Comparison of ENCODE assay signal across 20 cellular contexts in genomic region chr3:145953316-145953715, GRCh38.
A peak's percentile ranks its signal among the peaks of the same experiment; 100 is the strongest.
DNase-seq lines count a peak whose midpoint lies in the region; ATAC-seq, FAIRE-seq and TF ChIP-seq lines count a peak whose summit lies in the region.
"Had no signal": no experiment of that assay in that cellular context is flagged by ENCODE, and none has a peak within 500 bp of the region (broad histone marks: within the 10 kb centered on the region; RNA-seq: fewer than 3 reads in every experiment).

No MANE protein-coding gene starts in this region.

- H3K4me1 Mint-ChIP-seq in HFFc6 (ENCODE audit: low read depth) (peaks cover 33% of the 10 kb centered on the region), astrocyte (ENCODE audit: low read depth, unreplicated experiment) (peaks cover 12% of the 10 kb centered on the region), natural killer cell (no peaks in the 10 kb centered on the region)
- H3K4me1 Mint-ChIP-seq: CD8-positive, alpha-beta memory T cell; H9 had no signal

- H3K9me3 ChIP-seq in astrocyte (ENCODE audit: insufficient read depth, low read depth, low read length), result no peaks in the 10 kb centered on the region
- H3K9me3 ChIP-seq in smooth muscle cell (replicated peaks; ENCODE audit: low read depth), result no peaks in the 10 kb centered on the region

- H3K4me1 ChIP-seq in astrocyte (ENCODE audit: insufficient read depth, low read length) (peaks cover 7% of the 10 kb centered on the region), smooth muscle cell (ENCODE audit: low read depth) (no peaks in the 10 kb centered on the region)

- H3F3A ChIP-seq in smooth muscle cell (ENCODE audit: low read depth), result no peaks in the 10 kb centered on the region

- H3K79me2 ChIP-seq in astrocyte (ENCODE audit: insufficient read depth, low read length) (no peaks in the 10 kb centered on the region), smooth muscle cell (ENCODE audit: low read depth) (no peaks in the 10 kb centered on the region)

- TF ChIP-seq CTCF in AG10803 (conservative IDR thresholded peaks at IDR 0.05; ENCODE audit: low read length), result no peak
- no peak for TF ChIP-seq CTCF in HFFc6 (IDR thresholded peaks at IDR 0.05)
- TF ChIP-seq CTCF in astrocyte (IDR thresholded peaks at IDR 0.05; ENCODE audit: insufficient read depth, low read depth, low read length), result no peak
- TF ChIP-seq CTCF in smooth muscle cell (IDR thresholded peaks at IDR 0.05; ENCODE audit: borderline replicate concordance, insufficient read depth, poor library complexity, severe bottlenecking), result no peak
- TF ChIP-seq CTCF in natural killer cell (IDR thresholded peaks at IDR 0.05), result no peak

- 87% methylated on average over 3 of the region's 3 CpGs for WGBS in smooth muscle cell (ENCODE audit: low lambda C conversion rate)

- H3K9me3 Mint-ChIP-seq in HFFc6 (0 out of 2 replicates have a peak, but pooled peaks cover 1% of the 10 kb centered on the region), astrocyte (ENCODE audit: unreplicated experiment) (no peaks in the 10 kb centered on the region), natural killer cell (peaks cover 5 to 10% of the 10 kb centered on the region in 2 donors)
- H3K9me3 Mint-ChIP-seq: H9 had no signal

- H2AFZ ChIP-seq in astrocyte (ENCODE audit: low read depth, low read length), result no peak overlapping the region
- no peak overlapping the region for H2AFZ ChIP-seq in smooth muscle cell (ENCODE audit: low read depth)

- peak overlapping the region; percentile 82 for H3K27ac ChIP-seq in astrocyte (ENCODE audit: low read depth, low read length)
- no peak overlapping the region for H3K27ac ChIP-seq in smooth muscle cell (ENCODE audit: low read depth)
- H3K27ac ChIP-seq: C4-2B, KMS-11 had no signal

- H4K20me1 ChIP-seq in astrocyte (ENCODE audit: insufficient read depth, low read length) (no peaks in the 10 kb centered on the region), smooth muscle cell (ENCODE audit: low read depth) (no peaks in the 10 kb centered on the region)

- H3K4me3 Mint-ChIP-seq in HFFc6, result no peak overlapping the region
- H3K4me3 Mint-ChIP-seq in astrocyte (ENCODE audit: unreplicated experiment), result no peak overlapping the region
- H3K4me3 Mint-ChIP-seq in natural killer cell, result no peak overlapping the region
- H3K4me3 Mint-ChIP-seq: CD8-positive, alpha-beta memory T cell; H9 had no signal

- intact Hi-C loops in natural killer cell (cut with micrococcal nuclease), result no loop called here

- H3K27me3 Mint-ChIP-seq in HFFc6 (ENCODE audit: insufficient read depth), result no peaks in the 10 kb centered on the region
- H3K27me3 Mint-ChIP-seq in astrocyte (ENCODE audit: low read depth, unreplicated experiment), result no peaks in the 10 kb centered on the region
- H3K27me3 Mint-ChIP-seq in natural killer cell (ENCODE audit: low read depth in 2 of 2), result no peaks in the 10 kb centered on the region
- H3K27me3 Mint-ChIP-seq: CD8-positive, alpha-beta memory T cell had no signal

- H3K4me3 ChIP-seq in AG10803 (ENCODE audit: low read length) (no peak overlapping the region), astrocyte (ENCODE audit: insufficient read depth, low read depth, low read length) (no peak overlapping the region), smooth muscle cell (no peak overlapping the region)

- no peak overlapping the region for H3K4me2 ChIP-seq in astrocyte (ENCODE audit: low read length)
- no peak overlapping the region for H3K4me2 ChIP-seq in smooth muscle cell
- H3K4me2 ChIP-seq: KMS-11 had no signal

- H3K36me3 Mint-ChIP-seq in HFFc6 (ENCODE audit: low read depth) (0 out of 2 replicates have a peak, but pooled peaks cover 1% of the 10 kb centered on the region), astrocyte (ENCODE audit: low read depth, unreplicated experiment) (no peaks in the 10 kb centered on the region), natural killer cell (no peaks in the 10 kb centered on the region)
- H3K36me3 Mint-ChIP-seq: CD8-positive, alpha-beta memory T cell had no signal

- H3K36me3 ChIP-seq in astrocyte (ENCODE audit: insufficient read depth, low read length), result no peaks in the 10 kb centered on the region
- H3K36me3 ChIP-seq in smooth muscle cell (ENCODE audit: low read depth), result no peaks in the 10 kb centered on the region

- in situ Hi-C loops in ACHN (cut with HindIII; ENCODE audit: low pct_ligation_motif_present, low pct_unique_long_range_greater_than_20kb, low sequenced_read_pairs), result no loop called here

- ATAC-seq in HG03095 (IDR thresholded peaks at IDR 0.05; ENCODE audit: unreplicated experiment) (no peak), natural killer cell (no peak)

- H3K27ac Mint-ChIP-seq in HFFc6 (peak overlapping the region; percentile 16; the same call in 1 of the 2 replicates), astrocyte (ENCODE audit: unreplicated experiment) (no peak overlapping the region), natural killer cell (no peak overlapping the region)
- H3K27ac Mint-ChIP-seq: CD8-positive, alpha-beta memory T cell; H9 had no signal

- no peaks in the 10 kb centered on the region for H3K27me3 ChIP-seq in astrocyte (ENCODE audit: insufficient read depth, low read length)
- no peaks in the 10 kb centered on the region for H3K27me3 ChIP-seq in smooth muscle cell (ENCODE audit: low read depth)

- FAIRE-seq in astrocyte (lab: Jason Lieb, UNC), result peak; percentile 29
- FAIRE-seq: RCC 7860 had no signal

- H3K9ac ChIP-seq in astrocyte (ENCODE audit: low read length) (no peak overlapping the region), smooth muscle cell (ENCODE audit: low read depth) (no peak overlapping the region)
- H3K9ac ChIP-seq: KMS-11 had no signal

- DNase-seq in AG10803 (ENCODE audit: low read depth), result peak; percentile 48
- peak; percentile 15 for DNase-seq in HFFc6
- DNase-seq in astrocyte (ENCODE audit: low read depth), result peak; percentile 86
- DNase-seq in fibroblast of peridontal ligament (ENCODE audit: extremely low read depth), result peak; percentile 16
- no peak for DNase-seq in smooth muscle cell (lab: John Stamatoyannopoulos, UW; ENCODE audit: unreplicated experiment)
- no peak for DNase-seq in natural killer cell
- no peak for DNase-seq in ACHN
- DNase-seq: 8988T; Calu3; CD8-positive, alpha-beta memory T cell; H9; MV-4-11; NCI-H1694; NCI-H2081 treated with DMSO at 0.1 percent for 48 hours; NCI-H524 treated with DMSO at 0.1 percent for 48 hours; Right ventricle myocardium superior had no signal

Comparison
In these comparisons a context has a peak if more than half of its experiments do, and no peak if none do; other contexts are left out.
1. DNase-seq: peak in AG10803 (single experiment), HFFc6 (single experiment), astrocyte (single experiment) and fibroblast of peridontal ligament (single experiment); none in smooth muscle cell (single experiment), natural killer cell (single experiment) and ACHN (single experiment).